ENCODE assay signal across 11 cellular contexts in the genomic region with DNA sequence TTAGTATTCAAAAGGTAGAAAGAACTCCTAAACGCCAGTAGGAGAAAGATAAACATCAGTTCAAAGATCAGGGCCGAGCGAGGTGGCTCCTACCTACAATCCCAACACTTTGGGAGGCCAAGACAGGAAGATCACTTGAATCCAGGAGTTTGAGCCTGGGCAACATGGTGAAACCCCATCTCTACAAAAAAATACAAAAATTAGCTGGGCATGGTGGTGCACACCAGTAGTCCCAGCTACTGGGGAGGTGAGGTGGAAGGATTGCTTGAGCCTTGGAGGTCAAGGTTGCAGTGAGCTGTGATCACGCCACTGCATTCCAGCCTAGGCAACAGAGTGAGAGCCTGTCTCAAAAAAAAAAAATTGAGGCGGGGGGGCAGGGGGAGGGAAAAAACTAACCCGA.
"Had no signal": no experiment of that assay in that cellular context is flagged by ENCODE, and none has a peak within 500 bp of the region (broad histone marks: within the 10 kb centered on the region; RNA-seq: fewer than 3 reads in every experiment).

No MANE protein-coding gene starts in this region.

- H2AFZ ChIP-seq: GM23248, GM23338 had no signal

- H3K4me3 ChIP-seq: GM23248, GM23338, HAP-1 had no signal

- H3K27ac ChIP-seq: GM23248 had no signal

- H3K9me3 ChIP-seq: HAP-1 had no signal

- DNase-seq: GM23248, GOT3, H7, H9, HCEC 1CT, HFFc6 had no signal

- H3K36me3 ChIP-seq: HAP-1 had no signal

- H3K4me2 ChIP-seq: GM23338 had no signal

- FAIRE-seq: H1, H54 had no signal

- H3K9ac ChIP-seq: GM23248 had no signal

- ATAC-seq: GM23338, HCT116 had no signal

- H3K9me3 Mint-ChIP-seq: GM23338, HFFc6 had no signal

- H3K27ac Mint-ChIP-seq: GM23338, H9, HFFc6 had no signal

- H3K4me1 ChIP-seq: HAP-1 had no signal

- H3K4me3 Mint-ChIP-seq: GM23338, H9, HFFc6 had no signal
